ENCODE assay signal across 20 cellular contexts in genomic region chr4:112222219-112222955, GRCh38. TPM values are rescaled to one million over a fixed set of nuclear protein-coding genes. Genes with fewer than 3 reads are reported as not detected.
DNase-seq lines count a peak whose midpoint lies in the region; ATAC-seq, FAIRE-seq and TF ChIP-seq lines count a peak whose summit lies in the region.
"Had no signal": no experiment of that assay in that cellular context is flagged by ENCODE, and none has a peak within 500 bp of the region (broad histone marks: within the 10 kb centered on the region; RNA-seq: fewer than 3 reads in every experiment).

No MANE protein-coding gene starts in this region.

- TF ChIP-seq RAD21 in K562 (CRISPR knock-in tag; conservative IDR thresholded peaks at IDR 0.05 in 1 of 2, IDR thresholded peaks at IDR 0.05 in 1 of 2) = no peak

- no peak for FAIRE-seq in K562 (lab: Jason Lieb, UNC)
- FAIRE-seq: A549, D721Med, G401.6, GM12891 had no signal

- H3K4me2 ChIP-seq in K562 (ENCODE audit: insufficient read depth, low read length) (no peak overlapping the region), neuronal stem cell (ENCODE audit: insufficient read depth, low read length, poor library complexity, severe bottlenecking) (no peak overlapping the region)
- H3K4me2 ChIP-seq: A549; BLaER1 treated with 17β-estradiol and CSF1 and Interleukin-3, amounts not matched to agents 10 nM and 100 nM had no signal

- WGBS in K562 (ENCODE audit: insufficient coverage, low coverage, missing lambda C conversion rate) = 79% methylated on average over 34 of the region's 43 CpGs
- no CpG with 5 or more reads among the region's 43 CpGs for WGBS in neuronal stem cell (ENCODE audit: extremely low coverage in 2 of 2, insufficient read length in 2 of 2, insufficient replicate concordance in 1 of 2), 2 donors

- no peaks in the 10 kb centered on the region for H3K9me1 ChIP-seq in K562 (ENCODE audit: control insufficient read depth, insufficient read depth, low read length)

- POLR2A ChIA-PET in K562 (lab: Yijun Ruan, JAX) = no interaction called here

- peak overlapping the region; percentile 38 for H3K14ac ChIP-seq in neuronal stem cell (ENCODE audit: low read length)

- no peaks in the 10 kb centered on the region for H3K79me2 ChIP-seq in K562 (ENCODE audit: control insufficient read depth, insufficient read depth, low read length)

- H3K18ac ChIP-seq in neuronal stem cell (ENCODE audit: low read length) = no peak overlapping the region

- in situ Hi-C loops in K562 (cut with MboI) = no loop called here

- TF ChIP-seq EP300 in K562 (IDR thresholded peaks at IDR 0.05; ENCODE audit: low read length) = no peak

- TF ChIP-seq CTCF in K562 (IDR thresholded peaks at IDR 0.05 in 2 of 3, conservative IDR thresholded peaks at IDR 0.05 in 1 of 3; ENCODE audit: insufficient read depth in 2 of 3, low read depth in 1 of 3, low read length in 3 of 3) = no peak

- H3K4me1 ChIP-seq in K562 (replicated peaks in 1 of 2; ENCODE audit: control insufficient read depth in 2 of 2, insufficient read depth in 2 of 2, low read length in 2 of 2) (no peaks in the 10 kb centered on the region), neuronal stem cell (ENCODE audit: control insufficient read depth in 2 of 2, insufficient read depth in 1 of 2, low read depth in 1 of 2, low read length in 2 of 2) (no peaks in the 10 kb centered on the region)
- H3K4me1 ChIP-seq: A549; BLaER1 treated with 17β-estradiol and CSF1 and Interleukin-3, amounts not matched to agents 10 nM and 100 nM; Caco-2 had no signal

- H3K9me3 ChIP-seq in K562 (replicated peaks; ENCODE audit: control insufficient read depth, insufficient read depth, low read depth, low read length) (peaks cover 3% of the 10 kb centered on the region; the same call in 1 of the 2 replicates), neuronal stem cell (replicated peaks in 1 of 2; ENCODE audit: control insufficient read depth in 2 of 2, insufficient read depth in 1 of 2, low read depth in 1 of 2, low read length in 2 of 2) (peaks cover 0 to 2% of the 10 kb centered on the region in 2 donors)
- H3K9me3 ChIP-seq: A549, Caco-2 had no signal

- H4K91ac ChIP-seq in neuronal stem cell (ENCODE audit: low read depth, low read length, poor library complexity) = no peak overlapping the region

- peaks cover 3% of the 10 kb centered on the region for H3K79me1 ChIP-seq in neuronal stem cell (ENCODE audit: low read depth, low read length)

- H3K4me3 ChIP-seq in K562 = no peak overlapping the region
- H3K4me3 ChIP-seq in neuronal stem cell (ENCODE audit: low read length in 2 of 2) = no peak overlapping the region
- H3K4me3 ChIP-seq: A549; BLaER1 treated with 17β-estradiol and CSF1 and Interleukin-3, amounts not matched to agents 10 nM and 100 nM had no signal

- intact Hi-C loops in K562 (cut with micrococcal nuclease) = no loop called here

- no peak for TF ChIP-seq POLR2A in K562 (conservative IDR thresholded peaks at IDR 0.05)

- H2AFZ ChIP-seq in K562 (ENCODE audit: low read depth, low read length) = no peak overlapping the region
- H2AFZ ChIP-seq in neuronal stem cell (ENCODE audit: low read length) = no peak overlapping the region

- DNase-seq in activated gamma-delta T cell (lab: John Stamatoyannopoulos, UW) (peak; percentile 2), activated gamma-delta T cell treated with Interleukin-2 at 50 U/mL for 16 hours (no peak), K562 (ENCODE audit: extremely low read depth in 1 of 4, low spot score in 3 of 4) (no peak), neuronal stem cell (ENCODE audit: low spot score) (no peak), NCI-H510A (lab: John Stamatoyannopoulos, UW) (no peak), SKM-1 (lab: John Stamatoyannopoulos, UW; ENCODE audit: unreplicated experiment) (no peak)
- DNase-seq: AML-193; Caco-2; Calu3; CD4-positive, alpha-beta T cell; CD8-positive, alpha-beta T cell; DMS79 treated with DMSO at 0.1 percent for 48 hours; GF-D8 had no signal

- H3K9ac ChIP-seq in K562 (ENCODE audit: insufficient read depth in 1 of 2, low read depth in 2 of 2, low read length in 2 of 2) (no peak overlapping the region), neuronal stem cell (ENCODE audit: low read depth, low read length, poor library complexity) (no peak overlapping the region)
- H3K9ac ChIP-seq: BLaER1 treated with 17β-estradiol and CSF1 and Interleukin-3, amounts not matched to agents 10 nM and 100 nM had no signal

- H4K8ac ChIP-seq in neuronal stem cell (ENCODE audit: low read depth, low read length) = no peak overlapping the region

- H2BK15ac ChIP-seq in neuronal stem cell (ENCODE audit: low read length) = no peak overlapping the region

- no peaks in the 10 kb centered on the region for H3K27me3 ChIP-seq in K562 (ENCODE audit: control insufficient read depth in 2 of 2, insufficient read depth in 2 of 2, low read length in 2 of 2)
- no peaks in the 10 kb centered on the region for H3K27me3 ChIP-seq in neuronal stem cell (ENCODE audit: control insufficient read depth in 3 of 3, insufficient read depth in 3 of 3, low read depth in 1 of 3, low read length in 3 of 3)
- H3K27me3 ChIP-seq: BLaER1 treated with 17β-estradiol and CSF1 and Interleukin-3, amounts not matched to agents 10 nM and 100 nM had no signal

- ATAC-seq in K562 = no peak
- ATAC-seq: A549; CD8-positive, alpha-beta T cell had no signal

- CTCF ChIA-PET in K562 (lab: Yijun Ruan, JAX; ENCODE audit: low intra/inter-chr PET ratio) = no interaction called here

- H3K23ac ChIP-seq in neuronal stem cell (ENCODE audit: low read depth, low read length, poor library complexity) = no peak overlapping the region

- H2BK5ac ChIP-seq in neuronal stem cell (ENCODE audit: low read length) = no peak overlapping the region

- BruUV-seq in K562 (replicated peaks; lab: Mats Ljungman, UMichigan) = no TSS peak

- H3K4ac ChIP-seq in neuronal stem cell (ENCODE audit: low read length) = no peak overlapping the region

- no peak overlapping the region for H2BK12ac ChIP-seq in neuronal stem cell (ENCODE audit: low read length)

- no peak overlapping the region for H3K27ac ChIP-seq in K562 (ENCODE audit: extremely low read depth, low read depth, low read length)
- H3K27ac ChIP-seq in neuronal stem cell (replicated peaks; ENCODE audit: low read length) = no peak overlapping the region
- H3K27ac ChIP-seq: 22Rv1; A549; BLaER1 treated with 17β-estradiol and CSF1 and Interleukin-3, amounts not matched to agents 10 nM and 100 nM; C4-2B had no signal

- H4K20me1 ChIP-seq in K562 (replicated peaks; ENCODE audit: control insufficient read depth, insufficient read depth, low read length) = no peaks in the 10 kb centered on the region
- H4K20me1 ChIP-seq: BLaER1 treated with 17β-estradiol and CSF1 and Interleukin-3, amounts not matched to agents 10 nM and 100 nM had no signal

- H2AK5ac ChIP-seq in neuronal stem cell (ENCODE audit: low read depth, low read length) = no peak overlapping the region

- no peak overlapping the region for H2BK120ac ChIP-seq in neuronal stem cell (ENCODE audit: low read depth, low read length)

- no peaks in the 10 kb centered on the region for H3K36me3 ChIP-seq in K562 (ENCODE audit: control insufficient read depth, insufficient read depth, low read length)
- no peaks in the 10 kb centered on the region for H3K36me3 ChIP-seq in neuronal stem cell (replicated peaks in 1 of 2; ENCODE audit: control insufficient read depth in 2 of 2, insufficient read depth in 2 of 2, low read length in 2 of 2)
- H3K36me3 ChIP-seq: BLaER1 treated with 17β-estradiol and CSF1 and Interleukin-3, amounts not matched to agents 10 nM and 100 nM had no signal

TF ChIP-seq in K562, 482 proteins besides CTCF, POLR2A, EP300 and RAD21:
- no peak for TF ChIP-seq ZNF668 (CRISPR knock-in tag; IDR thresholded peaks at IDR 0.05)
- no peak for TF ChIP-seq PRMT5 (CRISPR knock-in tag; IDR thresholded peaks at IDR 0.05)
- peak; percentile 90 for TF ChIP-seq ZBTB33 (CRISPR knock-in tag; IDR thresholded peaks at IDR 0.05)
- TF ChIP-seq SNRNP70 (optimal IDR thresholded peaks at IDR 0.05; ENCODE audit: low read depth, low read length) = no peak
- TF ChIP-seq KDM4B (IDR thresholded peaks at IDR 0.05; ENCODE audit: borderline replicate concordance in 2 of 2, low read depth in 1 of 2) = no peak
- no peak for TF ChIP-seq NR3C1 (CRISPR knock-in tag; IDR thresholded peaks at IDR 0.05)
- no peak for TF ChIP-seq KHSRP (IDR thresholded peaks at IDR 0.05)
- TF ChIP-seq NFRKB (IDR thresholded peaks at IDR 0.05; ENCODE audit: low read depth) = no peak

RNA-seq across cellular contexts. Expression of gene AP1AR, which starts 9.2 kb away (rescaled TPM):
- total RNA-seq in K562 (2011; cell fraction: chromatin; rRNA removed; ENCODE audit: low replicate concordance) = 2.7 and 13.3 TPM in 2 replicates
- 3.4 and 5.0 TPM in 2 replicates for total RNA-seq in K562 (2011; cell fraction: nucleolus; rRNA removed)
- 5.3 and 5.6 TPM in 2 replicates for total RNA-seq in K562 (2011; cell fraction: nucleoplasm; rRNA removed)
- total RNA-seq in K562 (2014; rRNA removed) (12.2 and 14.7 TPM in 2 replicates), K562 (2014; rRNA removed; fragmentation: Illumina TruSeq; extraction: Trizol) (18.4 and 20.4 TPM in 2 replicates), K562 (2015; rRNA removed; fragmentation: Illumina TruSeq; extraction: Trizol) (20.2 and 20.7 TPM in 2 replicates), K562 (2021) (14.0 and 20.0 TPM in 2 replicates)
- polyA plus RNA-seq in K562 (2011; rRNA removed) (9.4 and 11.3 TPM in 2 replicates), K562 (2014; fragmentation: Illumina TruSeq; extraction: Trizol) (11.3 and 11.6 TPM in 2 replicates), K562 (2014; fragmentation: Nextera tagmentation; extraction: Ambion mirVana) (1 to 10 TPM; 2.6 to 2.7 TPM), K562 (2014; rRNA removed) (14.6 and 16.5 TPM in 2 replicates)
- 2.7 and 2.8 TPM in 2 replicates for polyA plus RNA-seq in K562 (2011; cell fraction: cytosol; rRNA removed)
- polyA plus RNA-seq in K562 (2011; cell fraction: nucleus; rRNA removed) = 5.2 and 6.6 TPM in 2 replicates
- 8.5 and 10.1 TPM in 2 replicates for polyA plus RNA-seq in K562 (2012)
- polyA minus RNA-seq in K562 (2011; rRNA and poly(A)+ RNA removed) = 9.0 and 10.2 TPM in 2 replicates
- polyA minus RNA-seq in K562 (2011; cell fraction: cytosol; rRNA and poly(A)+ RNA removed) = 10.6 and 10.7 TPM in 2 replicates
- polyA minus RNA-seq in K562 (2011; cell fraction: nucleus; rRNA and poly(A)+ RNA removed) = 7.5 and 13.9 TPM in 2 replicates
- polyA plus RNA-seq in neuronal stem cell (2013, experiment 1 of 2) = 12.4 TPM
- 12.1 TPM for polyA plus RNA-seq in neuronal stem cell (2013, experiment 2 of 2)
